8 cellular contexts compared by ENCODE assay signal in genomic region chr11:35304393-35304790, GRCh38.
DNase-seq lines count a peak whose midpoint lies in the region; ATAC-seq and TF ChIP-seq lines count a peak whose summit lies in the region.

No MANE protein-coding gene starts in this region.

- dilution Hi-C loops in mammary epithelial cell (cut with HindIII; ENCODE audit: low sequenced_read_pairs), result no loop called here

- DNase-seq in CD1c-positive myeloid dendritic cell (ENCODE audit: extremely low spot score) (peak; percentile 83), LNCaP clone FGC (ENCODE audit: low read depth) (peak; percentile 93), mammary epithelial cell (peak; percentile 42), mucosa of descending colon (no peak), RKO (ENCODE audit: low spot score) (no peak)
- DNase-seq in activated CD4-positive, CD25-positive, alpha-beta regulatory T cell treated with anti-CD3 and anti-CD28 coated beads, Interleukin-2, amount 50 U/mL, for 72 hours, result no peak

- no peak overlapping the region for H2AFZ ChIP-seq in mammary epithelial cell (ENCODE audit: low read depth, low read length)

- H3K4me1 ChIP-seq in mammary epithelial cell (ENCODE audit: insufficient read depth, low read length) (no peaks in the 10 kb centered on the region), mucosa of descending colon (ENCODE audit: low read depth) (no peaks in the 10 kb centered on the region)

- no peaks in the 10 kb centered on the region for H3K36me3 ChIP-seq in mammary epithelial cell (ENCODE audit: insufficient read depth, low read length)
- H3K36me3 ChIP-seq in mucosa of descending colon (ENCODE audit: low read depth), result no peaks in the 10 kb centered on the region

- no peak overlapping the region for H3K9ac ChIP-seq in mammary epithelial cell (ENCODE audit: insufficient read depth, low read length)

- H3K4me2 ChIP-seq in mammary epithelial cell (ENCODE audit: insufficient read depth, low read depth, low read length), result no peak overlapping the region

- in situ Hi-C loops in mammary epithelial cell (cut with MboI; ENCODE audit: low sequenced_read_pairs in 2 of 2), result no loop called here

- no TSS peak for BruUV-seq in mammary epithelial cell (replicated peaks; lab: Mats Ljungman, UMichigan)

- intact Hi-C loops in mammary epithelial cell (cut with micrococcal nuclease) (no loop called here), mucosa of descending colon (cut with DNase I, micrococcal nuclease) (no loop called here)

- H3K9me3 ChIP-seq in mammary epithelial cell (replicated peaks; ENCODE audit: insufficient read depth, low read length), result no peaks in the 10 kb centered on the region
- no peaks in the 10 kb centered on the region for H3K9me3 ChIP-seq in mucosa of descending colon

- peak; percentile 54 for ATAC-seq in mucosa of descending colon
- no peak for ATAC-seq in HG03095 (IDR thresholded peaks at IDR 0.05; ENCODE audit: unreplicated experiment)
- ATAC-seq in HG03025 (IDR thresholded peaks at IDR 0.05; ENCODE audit: low FRiP score, unreplicated experiment), result no peak

- H3K4me3 ChIP-seq in LNCaP clone FGC (ENCODE audit: low read depth, low read length), result no peak overlapping the region
- H3K4me3 ChIP-seq in mammary epithelial cell (replicated peaks in 1 of 3; ENCODE audit: insufficient read depth in 1 of 3, low read depth in 2 of 3, low read length in 3 of 3), result no peak overlapping the region
- no peak overlapping the region for H3K4me3 ChIP-seq in mucosa of descending colon

- WGBS in mammary epithelial cell (ENCODE audit: low coverage, missing lambda C conversion rate), result 100% methylated on average over 1 of the region's 2 CpGs

- TF ChIP-seq CTCF in LNCaP clone FGC (IDR thresholded peaks at IDR 0.05; ENCODE audit: control insufficient read depth, extremely low read depth, insufficient read depth), result no peak
- no peak for TF ChIP-seq CTCF in mammary epithelial cell (conservative IDR thresholded peaks at IDR 0.05 in 1 of 2, IDR thresholded peaks at IDR 0.05 in 1 of 2; ENCODE audit: extremely low read depth in 1 of 2, insufficient read depth in 1 of 2, low read depth in 1 of 2, low read length in 2 of 2)
- no peak for TF ChIP-seq CTCF in mucosa of descending colon (IDR thresholded peaks at IDR 0.05)

- CTCF ChIA-PET in mammary epithelial cell (lab: Charles Lee; ENCODE audit: low non-redundant PET), result no interaction called here

- no peaks in the 10 kb centered on the region for H4K20me1 ChIP-seq in mammary epithelial cell (ENCODE audit: insufficient read depth, low read length)

- no peaks in the 10 kb centered on the region for H3K79me2 ChIP-seq in mammary epithelial cell (ENCODE audit: insufficient read depth, low read length)

- H3K27ac ChIP-seq in mammary epithelial cell (ENCODE audit: insufficient read depth, low read depth, low read length), result no peak overlapping the region

- no peaks in the 10 kb centered on the region for H3K27me3 ChIP-seq in mammary epithelial cell (ENCODE audit: insufficient read depth, low read length)

Comparison
In these comparisons a context has a peak if more than half of its experiments do, and no peak if none do; other contexts are left out.
1. DNase-seq: peak in CD1c-positive myeloid dendritic cell (single experiment), LNCaP clone FGC (single experiment) and mammary epithelial cell (single experiment); none in mucosa of descending colon (0 of 3), activated CD4-positive, CD25-positive, alpha-beta regulatory T cell treated with anti-CD3 and anti-CD28 coated beads, Interleukin-2, amount 50 U/mL, for 72 hours (single experiment) and RKO (single experiment).